In genomic region chr19:23286477-23286876, GRCh38 we compare ENCODE assay signal across 12 cellular contexts. TPM values are rescaled to one million over a fixed set of nuclear protein-coding genes. Genes with fewer than 3 reads are reported as not detected.
DNase-seq lines count a peak whose midpoint lies in the region; ATAC-seq and TF ChIP-seq lines count a peak whose summit lies in the region.
"Had no signal": no experiment of that assay in that cellular context is flagged by ENCODE, and none has a peak within 500 bp of the region (broad histone marks: within the 10 kb centered on the region; RNA-seq: fewer than 3 reads in every experiment).

No MANE protein-coding gene starts in this region.

- intact Hi-C loops in OCI-LY7 (cut with micrococcal nuclease; ENCODE audit: unreplicated experiment) (loop anchor here (10.0 kb wide), 1 partner anchor 212 kb away; no protein-coding TSS in a partner anchor), mammary epithelial cell (cut with micrococcal nuclease) (no loop called here)

- DNase-seq in DND-41 (no peak), OCI-LY7 (ENCODE audit: low spot score) (peak; percentile 69), fibroblast of mammary gland (ENCODE audit: low read depth) (no peak), NCI-H146 treated with DMSO at 0.1 percent for 48 hours (lab: John Stamatoyannopoulos, UW; ENCODE audit: unreplicated experiment) (no peak), NCI-H1092 treated with DMSO at 0.1 percent for 48 hours (lab: John Stamatoyannopoulos, UW) (no peak), mammary epithelial cell (no peak)
- DNase-seq: foreskin melanocyte, KG1, NCI-H526 treated with DMSO at 0.1 percent for 48 hours, T-helper 2 cell had no signal

- H2AFZ ChIP-seq in DND-41 (ENCODE audit: low read depth, low read length) (no peak overlapping the region), OCI-LY7 (ENCODE audit: low read length) (no peak overlapping the region), mammary epithelial cell (ENCODE audit: low read depth, low read length) (no peak overlapping the region)

- H3K9me2 ChIP-seq in OCI-LY7 (ENCODE audit: insufficient read depth, low read length), result no peaks in the 10 kb centered on the region

- H3K9ac ChIP-seq in DND-41 (ENCODE audit: low read depth, low read length), result no peak overlapping the region
- H3K9ac ChIP-seq in mammary epithelial cell (ENCODE audit: insufficient read depth, low read length), result no peak overlapping the region

- H3K27ac ChIP-seq in 22Rv1, result no peak overlapping the region
- no peak overlapping the region for H3K27ac ChIP-seq in DND-41 (ENCODE audit: low read length)
- H3K27ac ChIP-seq in OCI-LY7 (ENCODE audit: low read depth, low read length, poor library complexity, severe bottlenecking), result no peak overlapping the region
- no peak overlapping the region for H3K27ac ChIP-seq in mammary epithelial cell (ENCODE audit: insufficient read depth, low read depth, low read length)

- H3K79me2 ChIP-seq in DND-41 (ENCODE audit: insufficient read depth, low read length) (no peaks in the 10 kb centered on the region), OCI-LY7 (ENCODE audit: insufficient read depth, low read depth, low read length) (no peaks in the 10 kb centered on the region), mammary epithelial cell (ENCODE audit: insufficient read depth, low read length) (no peaks in the 10 kb centered on the region)

- H3K4me3 ChIP-seq in DND-41 (ENCODE audit: low read depth in 1 of 2, low read length in 2 of 2), result no peak overlapping the region
- H3K4me3 ChIP-seq in OCI-LY7 (ENCODE audit: low read depth, low read length, poor library complexity, severe bottlenecking), result no peak overlapping the region
- no peak overlapping the region for H3K4me3 ChIP-seq in fibroblast of mammary gland (ENCODE audit: control insufficient read depth, low read depth, low read length)
- no peak overlapping the region for H3K4me3 ChIP-seq in mammary epithelial cell (replicated peaks in 1 of 3; ENCODE audit: insufficient read depth in 1 of 3, low read depth in 2 of 3, low read length in 3 of 3)

- ATAC-seq in DND-41 (ENCODE audit: insufficient read depth, low read depth) (no peak), esophagus mucosa (no peak)

- POLR2A ChIA-PET in OCI-LY7 (lab: Charles Lee), result no interaction called here

- 42% methylated on average over 2 of the region's 2 CpGs for WGBS in mammary epithelial cell (ENCODE audit: low coverage, missing lambda C conversion rate)

- TF ChIP-seq CTCF in 22Rv1 (IDR thresholded peaks at IDR 0.05), result peak; percentile 38
- peak; percentile 50 for TF ChIP-seq CTCF in DND-41 (IDR thresholded peaks at IDR 0.05; ENCODE audit: borderline replicate concordance, extremely low read depth, low read length, poor library complexity, severe bottlenecking)
- TF ChIP-seq CTCF in OCI-LY7 (conservative IDR thresholded peaks at IDR 0.05; ENCODE audit: low read length), result peak; percentile 75
- peak; percentile 18 for TF ChIP-seq CTCF in fibroblast of mammary gland (conservative IDR thresholded peaks at IDR 0.05; ENCODE audit: control insufficient read depth, insufficient read depth, low read depth, low read length)
- no peak for TF ChIP-seq CTCF in mammary epithelial cell (conservative IDR thresholded peaks at IDR 0.05 in 1 of 2, IDR thresholded peaks at IDR 0.05 in 1 of 2; ENCODE audit: extremely low read depth in 1 of 2, insufficient read depth in 1 of 2, low read depth in 1 of 2, low read length in 2 of 2)

- H3K4me1 ChIP-seq in DND-41 (ENCODE audit: insufficient read depth, low read length) (peaks cover 9% of the 10 kb centered on the region; the same call in 1 of the 2 replicates), OCI-LY7 (ENCODE audit: insufficient read depth, low read length, poor library complexity, severe bottlenecking) (peaks cover 18% of the 10 kb centered on the region), mammary epithelial cell (ENCODE audit: insufficient read depth, low read length) (no peaks in the 10 kb centered on the region)

- BruUV-seq in OCI-LY7 (replicated peaks; lab: Mats Ljungman, UMichigan), result no TSS peak
- BruUV-seq in mammary epithelial cell (replicated peaks; lab: Mats Ljungman, UMichigan), result no TSS peak

- dilution Hi-C loops in mammary epithelial cell (cut with HindIII; ENCODE audit: low sequenced_read_pairs), result no loop called here

- in situ Hi-C loops in mammary epithelial cell (cut with MboI; ENCODE audit: low sequenced_read_pairs in 2 of 2), result no loop called here

- no peaks in the 10 kb centered on the region for H3K36me3 ChIP-seq in DND-41 (ENCODE audit: insufficient read depth, low read length)
- no peaks in the 10 kb centered on the region for H3K36me3 ChIP-seq in OCI-LY7 (ENCODE audit: insufficient read depth, low read length)
- no peaks in the 10 kb centered on the region for H3K36me3 ChIP-seq in mammary epithelial cell (ENCODE audit: insufficient read depth, low read length)

- H3K27me3 ChIP-seq in DND-41 (ENCODE audit: insufficient read depth, low read length, poor library complexity) (no peaks in the 10 kb centered on the region), mammary epithelial cell (ENCODE audit: insufficient read depth, low read length) (no peaks in the 10 kb centered on the region)

- CTCF ChIA-PET in OCI-LY7 (lab: Charles Lee; ENCODE audit: unreplicated experiment), result no interaction called here
- CTCF ChIA-PET in mammary epithelial cell (lab: Charles Lee; ENCODE audit: low non-redundant PET), result no interaction called here

- H3K9me3 ChIP-seq in DND-41 (ENCODE audit: insufficient read depth, low read length, severe bottlenecking) (no peaks in the 10 kb centered on the region), OCI-LY7 (ENCODE audit: low read length) (peaks cover 13% of the 10 kb centered on the region; the same call in 1 of the 2 replicates), mammary epithelial cell (replicated peaks; ENCODE audit: insufficient read depth, low read length) (peaks cover 2% of the 10 kb centered on the region)

- H4K20me1 ChIP-seq in DND-41 (ENCODE audit: insufficient read depth, low read length), result no peaks in the 10 kb centered on the region
- H4K20me1 ChIP-seq in OCI-LY7 (ENCODE audit: insufficient read depth, low read length), result no peaks in the 10 kb centered on the region
- H4K20me1 ChIP-seq in mammary epithelial cell (ENCODE audit: insufficient read depth, low read length), result no peaks in the 10 kb centered on the region

- H3K4me2 ChIP-seq in DND-41 (ENCODE audit: insufficient read depth, low read length) (no peak overlapping the region), OCI-LY7 (ENCODE audit: low read length) (no peak overlapping the region), mammary epithelial cell (ENCODE audit: insufficient read depth, low read depth, low read length) (no peak overlapping the region)

RNA-seq across cellular contexts. Expression of gene ZNF724, which starts 36.3 kb away (rescaled TPM):
- 34.6 and 39.0 TPM in 2 replicates for total RNA-seq in OCI-LY7 (2014; rRNA removed; shearing (Covaris generic))
- 27.2 and 30.8 TPM in 2 replicates for total RNA-seq in OCI-LY7 (2022)
- total RNA-seq in esophagus mucosa, result 2.6 TPM
- 10 to 100 TPM in 1 of 2 donors, 1 to 10 TPM in 1; 8.3 to 10.3 TPM for total RNA-seq in mammary epithelial cell
- polyA plus RNA-seq in mammary epithelial cell, result 4.0 TPM
- 17.9 TPM for polyA minus RNA-seq in mammary epithelial cell

Comparison
In these comparisons a context has a peak if more than half of its experiments do, and no peak if none do; other contexts are left out.
1. CTCF ChIP-seq: peak in 22Rv1 (single experiment), DND-41 (single experiment), OCI-LY7 (single experiment) and fibroblast of mammary gland (single experiment); none in mammary epithelial cell (0 of 2).